23 cellular contexts compared by ENCODE assay signal in genomic region chr11:17633279-17633986, GRCh38.
"Had no signal": no experiment of that assay in that cellular context is flagged by ENCODE, and none has a peak within 500 bp of the region (broad histone marks: within the 10 kb centered on the region; RNA-seq: fewer than 3 reads in every experiment).

No MANE protein-coding gene starts in this region.

- H3K9me3 ChIP-seq: body of pancreas, lower lobe of right lung, sigmoid colon, thyroid gland had no signal

- H3K4me2 ChIP-seq: smooth muscle cell had no signal

- DNase-seq: activated B cell treated with CpG ODN at 0.5 μM for 24 hours; activated CD4-positive, alpha-beta T cell treated with anti-CD3 and anti-CD28 coated beads for 36 hours; activated CD8-positive, alpha-beta memory T cell treated with anti-CD3 and anti-CD28 coated beads, Interleukin-2, amount 10 ng/mL, durations not matched to agents 7 days and 5 days; activated CD8-positive, alpha-beta T cell treated with anti-CD3 and anti-CD28 coated beads for 36 hours; activated gamma-delta T cell; activated naive CD4-positive, alpha-beta T cell treated with anti-CD3 and anti-CD28 coated beads, Interleukin-2, amount 50 U/mL, for 16 hours; anterior cingulate cortex; body of pancreas; erythroblast; foreskin fibroblast; kidney; lower lobe of right lung; naive B cell; occipital lobe; sigmoid colon; stimulated activated CD4-positive, alpha-beta T cell treated with anti-CD3 and anti-CD28 coated beads, Interleukin-15, amount 100 ng/mL, for 24 hours; stimulated activated naive CD4-positive, alpha-beta T cell; T-helper 1 cell; T-helper 9 cell; thyroid gland had no signal

- ATAC-seq: activated CD4-positive, alpha-beta T cell treated with anti-CD3 and anti-CD28 coated beads for 36 hours; activated CD8-positive, alpha-beta memory T cell treated with anti-CD3 and anti-CD28 coated beads, Interleukin-2, amount 10 ng/mL, durations not matched to agents 7 days and 5 days; activated CD8-positive, alpha-beta T cell treated with anti-CD3 and anti-CD28 coated beads for 36 hours; body of pancreas; left lobe of liver had no signal

- H3K27me3 ChIP-seq: body of pancreas, cardiac muscle cell, sigmoid colon, thyroid gland had no signal

- H3K27ac ChIP-seq: body of pancreas, cardiac muscle cell, lower lobe of right lung, sigmoid colon, thyroid gland had no signal

- H3K4me1 ChIP-seq: body of pancreas, lower lobe of right lung, sigmoid colon, thyroid gland had no signal

- H3K36me3 ChIP-seq: cardiac muscle cell, lower lobe of right lung, sigmoid colon, thyroid gland had no signal

- H3K4me3 ChIP-seq: body of pancreas, cardiac muscle cell, lower lobe of right lung, sigmoid colon, smooth muscle cell, thyroid gland had no signal
